ENCODE assay signal across 15 cellular contexts in genomic region chr11:2296913-2297622, GRCh38. TPM values are rescaled to one million over a fixed set of nuclear protein-coding genes. Genes with fewer than 3 reads are reported as not detected.
A peak's percentile ranks its signal among the peaks of the same experiment; 100 is the strongest.
DNase-seq lines count a peak whose midpoint lies in the region; ATAC-seq, FAIRE-seq and TF ChIP-seq lines count a peak whose summit lies in the region.
"Had no signal": no experiment of that assay in that cellular context is flagged by ENCODE, and none has a peak within 500 bp of the region (broad histone marks: within the 10 kb centered on the region; RNA-seq: fewer than 3 reads in every experiment).

No MANE protein-coding gene starts in this region.

- TF ChIP-seq CTCF in activated B cell treated with CpG ODN at 0.5 μM for 24 hours (IDR thresholded peaks at IDR 0.05) (no peak), kidney (IDR thresholded peaks at IDR 0.05; ENCODE audit: borderline replicate concordance, extremely low read depth, insufficient read depth) (no peak), sigmoid colon (IDR thresholded peaks at IDR 0.05) (no peak), Calu3 (IDR thresholded peaks at IDR 0.05; ENCODE audit: unreplicated experiment) (no peak)

- TF ChIP-seq EP300 in sigmoid colon (IDR thresholded peaks at IDR 0.05): no peak

- no peaks in the 10 kb centered on the region for H3K4me1 ChIP-seq in kidney (ENCODE audit: control insufficient read depth in 1 of 2, insufficient read depth in 1 of 2, low read depth in 1 of 2, low read length in 2 of 2)
- peaks cover 0 to 4% (median 2%) of the 10 kb centered on the region in 4 donors for H3K4me1 ChIP-seq in sigmoid colon
- H3K4me1 ChIP-seq: vagina had no signal

- no peak for TF ChIP-seq POLR2A in sigmoid colon (IDR thresholded peaks at IDR 0.05)

- no peak for FAIRE-seq in kidney (lab: Jason Lieb, UNC)
- FAIRE-seq: A204.1, K562 had no signal

- H3K27me3 Mint-ChIP-seq in activated B cell treated with CpG ODN at 0.5 μM for 24 hours (no peaks in the 10 kb centered on the region), Calu3 (ENCODE audit: unreplicated experiment) (peaks cover 65% of the 10 kb centered on the region)

- no peak overlapping the region for H3K4me3 Mint-ChIP-seq in activated B cell treated with CpG ODN at 0.5 μM for 24 hours
- no peak overlapping the region for H3K4me3 Mint-ChIP-seq in Calu3 (ENCODE audit: low read depth, unreplicated experiment)

- H3K4me3 ChIP-seq in kidney (ENCODE audit: low read length in 2 of 2) (no peak overlapping the region), sigmoid colon (no peak overlapping the region)
- H3K4me3 ChIP-seq: cardiac muscle cell, K562, vagina had no signal

- H3K9me3 ChIP-seq in kidney (ENCODE audit: control insufficient read depth in 1 of 2, low read length in 2 of 2): no peaks in the 10 kb centered on the region
- H3K9me3 ChIP-seq in sigmoid colon: no peaks in the 10 kb centered on the region
- H3K9me3 ChIP-seq: vagina had no signal

- CTCF ChIA-PET in activated B cell treated with CpG ODN at 0.5 μM for 24 hours (lab: Charles Lee) (interaction anchor here (0.8 to 11.2 kb wide), 2 partner anchors 9 to 123 kb away, joined by 3 to 321 read pairs; no protein-coding TSS in a partner anchor), Calu3 (lab: Charles Lee) (no interaction called here)

- H3K27me3 ChIP-seq in sigmoid colon: no peaks in the 10 kb centered on the region
- H3K27me3 ChIP-seq: vagina had no signal

- POLR2A ChIA-PET in activated B cell treated with CpG ODN at 0.5 μM for 24 hours (lab: Charles Lee): no interaction called here

- intact Hi-C loops in activated B cell treated with CpG ODN at 0.5 μM for 24 hours (cut with micrococcal nuclease) (no loop called here), kidney (cut with DNase I) (no loop called here), sigmoid colon (cut with DNase I) (no loop called here), Calu3 (cut with micrococcal nuclease; ENCODE audit: unreplicated experiment) (no loop called here)

- H3K36me3 ChIP-seq in kidney (ENCODE audit: control insufficient read depth in 1 of 2, insufficient read depth in 2 of 2, low read length in 2 of 2): no peaks in the 10 kb centered on the region
- no peaks in the 10 kb centered on the region for H3K36me3 ChIP-seq in sigmoid colon
- H3K36me3 ChIP-seq: cardiac muscle cell, vagina had no signal

- H3K4me1 Mint-ChIP-seq in activated B cell treated with CpG ODN at 0.5 μM for 24 hours (peaks cover 47% of the 10 kb centered on the region), Calu3 (ENCODE audit: low read depth, unreplicated experiment) (no peaks in the 10 kb centered on the region)

- no peak for ATAC-seq in activated B cell treated with CpG ODN at 0.5 μM for 24 hours (ENCODE audit: low read depth)
- ATAC-seq in HG03025 (IDR thresholded peaks at IDR 0.05; ENCODE audit: low FRiP score, unreplicated experiment): no peak
- ATAC-seq: K562 had no signal

- 90 to 93% methylated on average over 13 of the region's 13 CpGs for WGBS in sigmoid colon, 2 donors

- no peaks in the 10 kb centered on the region for H3K9me3 Mint-ChIP-seq in activated B cell treated with CpG ODN at 0.5 μM for 24 hours
- H3K9me3 Mint-ChIP-seq in Calu3 (ENCODE audit: low read depth, unreplicated experiment): no peaks in the 10 kb centered on the region

- DNase-seq in activated CD8-positive, alpha-beta memory T cell treated with anti-CD3 and anti-CD28 coated beads for 24 hours: peak; percentile 56
- no peak for DNase-seq in activated CD8-positive, alpha-beta memory T cell treated with anti-CD3 and anti-CD28 coated beads, Interleukin-2, amount 50 U/mL, for 4 hours
- DNase-seq in activated B cell treated with CpG ODN at 0.5 μM for 24 hours: peak; percentile 12
- peak; percentile 72 for DNase-seq in kidney
- DNase-seq in sigmoid colon: peak; percentile 62
- DNase-seq in DMS53 treated with DMSO at 0.1 percent for 48 hours (lab: John Stamatoyannopoulos, UW; ENCODE audit: unreplicated experiment): no peak
- no peak for DNase-seq in Calu3
- DNase-seq: hippocampal formation; stimulated activated naive CD4-positive, alpha-beta T cell had no signal

- no peak overlapping the region for H3K27ac ChIP-seq in kidney (ENCODE audit: low read depth in 2 of 2, low read length in 2 of 2)
- H3K27ac ChIP-seq in sigmoid colon: no peak overlapping the region
- H3K27ac ChIP-seq: cardiac muscle cell, vagina had no signal

- H3K9ac ChIP-seq in kidney (ENCODE audit: low read length in 2 of 2): no peak overlapping the region

- peaks cover 12% of the 10 kb centered on the region for H3K36me3 Mint-ChIP-seq in activated B cell treated with CpG ODN at 0.5 μM for 24 hours (ENCODE audit: low read depth)
- no peaks in the 10 kb centered on the region for H3K36me3 Mint-ChIP-seq in Calu3 (ENCODE audit: insufficient read depth, unreplicated experiment)

- BruUV-seq in Calu3 (replicated peaks; lab: Mats Ljungman, UMichigan): no TSS peak

- peak overlapping the region; percentile 46 for H3K27ac Mint-ChIP-seq in activated B cell treated with CpG ODN at 0.5 μM for 24 hours
- no peak overlapping the region for H3K27ac Mint-ChIP-seq in Calu3 (ENCODE audit: unreplicated experiment)
- H3K27ac Mint-ChIP-seq: progenitor cell of endocrine pancreas had no signal

RNA-seq across cellular contexts. Expression of gene C11orf21, which starts 4.7 kb away (rescaled TPM):
- total RNA-seq in activated B cell treated with CpG ODN at 0.5 μM for 24 hours (5.2 and 8.8 TPM in 2 replicates), kidney (4.9 TPM), sigmoid colon (under 1 TPM in 2 of 4 donors, not detected in 2; 0.68 to 0.71 TPM), Calu3 (2022) (not detected in 2 replicates)
- polyA plus RNA-seq in kidney (ENCODE audit: insufficient read depth, low read depth, low replicate concordance) (0.17 TPM), sigmoid colon (1 to 10 TPM in 1 of 3 donors, not detected in 2; 6.2 TPM)

RNA-seq across cellular contexts. Expression of gene TSPAN32, which starts 4.7 kb away (rescaled TPM):
- total RNA-seq in activated B cell treated with CpG ODN at 0.5 μM for 24 hours: 6.8 and 7.3 TPM in 2 replicates
- total RNA-seq in kidney: 6.1 TPM
- polyA plus RNA-seq in kidney (ENCODE audit: insufficient read depth, low read depth, low replicate concordance): 0.75 TPM
- 1 to 10 TPM in 2 of 4 donors, under 1 TPM in 2; 0.81 to 5.3 (median 0.95) TPM for total RNA-seq in sigmoid colon
- polyA plus RNA-seq in sigmoid colon: 1 to 10 TPM in 1 of 3 donors, not detected in 2; 4.6 TPM
- total RNA-seq in Calu3 (2022): not detected in 2 replicates

RNA-seq across cellular contexts. Expression of gene ASCL2, which starts 26.7 kb away (rescaled TPM):
- total RNA-seq in activated B cell treated with CpG ODN at 0.5 μM for 24 hours (1.3 and 1.4 TPM in 2 replicates), kidney (5.0 TPM), sigmoid colon (under 1 TPM in 2 of 4 donors, not detected in 2; 0.28 to 0.33 TPM), Calu3 (2022) (not detected in 2 replicates)
- polyA plus RNA-seq in kidney (ENCODE audit: insufficient read depth, low read depth, low replicate concordance) (1.2 TPM), sigmoid colon (1 to 10 TPM; 1.2 to 4.8 (median 1.4) TPM)
- total RNA-seq: cardiac muscle cell had no signal
- polyA plus RNA-seq: cardiac muscle cell had no signal

Comparison
In these comparisons a context has a peak if more than half of its experiments do, and no peak if none do; other contexts are left out.
1. DNase-seq: peak in activated CD8-positive, alpha-beta memory T cell treated with anti-CD3 and anti-CD28 coated beads for 24 hours (single experiment), activated B cell treated with CpG ODN at 0.5 μM for 24 hours (single experiment), kidney (single experiment) and sigmoid colon (single experiment); none in activated CD8-positive, alpha-beta memory T cell treated with anti-CD3 and anti-CD28 coated beads, Interleukin-2, amount 50 U/mL, for 4 hours (single experiment), DMS53 treated with DMSO at 0.1 percent for 48 hours (single experiment) and Calu3 (single experiment).